In the genomic region with DNA sequence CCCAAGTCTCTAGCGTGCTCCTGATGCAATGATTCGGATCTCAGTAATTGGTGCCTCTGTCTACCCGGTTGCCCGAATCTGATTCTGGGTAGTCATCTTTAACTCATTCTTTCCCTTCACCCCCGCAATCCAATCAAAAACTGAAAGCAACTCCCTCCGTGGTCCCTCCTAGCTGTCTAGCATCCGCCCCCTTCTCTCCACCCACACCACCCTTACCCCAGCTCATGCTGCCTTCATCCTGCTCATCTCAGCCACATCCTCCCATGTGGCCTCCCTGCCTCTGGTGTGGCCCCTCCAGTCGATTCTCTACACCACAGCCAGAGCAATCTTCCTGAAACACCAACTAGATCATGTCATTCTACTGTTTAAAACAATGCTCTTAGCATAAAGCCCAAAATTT, we compare ENCODE assay signal across 21 cellular contexts.
DNase-seq lines count a peak whose midpoint lies in the region; ATAC-seq and FAIRE-seq lines count a peak whose summit lies in the region.
"Had no signal": no experiment of that assay in that cellular context is flagged by ENCODE, and none has a peak within 500 bp of the region (broad histone marks: within the 10 kb centered on the region; RNA-seq: fewer than 3 reads in every experiment).

No MANE protein-coding gene starts in this region.

- FAIRE-seq in HTR-8/SVneo (lab: Jason Lieb, UNC) = peak; percentile 40
- FAIRE-seq: A549, GM12891, GM18507, HepG2 had no signal

- H3K36me3 Mint-ChIP-seq in activated CD8-positive, alpha-beta memory T cell treated with anti-CD3 and anti-CD28 coated beads, Interleukin-2, amount 10 ng/mL, durations not matched to agents 7 days and 5 days = no peaks in the 10 kb centered on the region

- H3K27ac Mint-ChIP-seq in activated CD8-positive, alpha-beta memory T cell treated with anti-CD3 and anti-CD28 coated beads, Interleukin-2, amount 10 ng/mL, durations not matched to agents 7 days and 5 days = no peak overlapping the region
- H3K27ac Mint-ChIP-seq in stimulated activated naive CD8-positive, alpha-beta T cell treated with anti-CD3 and anti-CD28 coated beads, Interleukin-15, amount 100 ng/mL, for 72 hours = no peak overlapping the region

- peak; percentile 45 for ATAC-seq in activated CD8-positive, alpha-beta memory T cell treated with anti-CD3 and anti-CD28 coated beads, Interleukin-2, amount 10 ng/mL, durations not matched to agents 7 days and 5 days
- peak; percentile 67 for ATAC-seq in stimulated activated naive CD8-positive, alpha-beta T cell treated with anti-CD3 and anti-CD28 coated beads, Interleukin-15, amount 100 ng/mL, for 72 hours
- ATAC-seq in HG02798 (IDR thresholded peaks at IDR 0.05; ENCODE audit: poor library complexity, unreplicated experiment) (no peak), HG03135 (IDR thresholded peaks at IDR 0.05; ENCODE audit: unreplicated experiment) (no peak)
- ATAC-seq: A549, HepG2 had no signal

- peaks cover 50% of the 10 kb centered on the region for H3K27me3 Mint-ChIP-seq in activated CD8-positive, alpha-beta memory T cell treated with anti-CD3 and anti-CD28 coated beads, Interleukin-2, amount 10 ng/mL, durations not matched to agents 7 days and 5 days
- H3K27me3 Mint-ChIP-seq in stimulated activated naive CD8-positive, alpha-beta T cell treated with anti-CD3 and anti-CD28 coated beads, Interleukin-15, amount 100 ng/mL, for 72 hours = peaks cover 62% of the 10 kb centered on the region

- peaks cover 8% of the 10 kb centered on the region for H3K4me1 Mint-ChIP-seq in activated CD8-positive, alpha-beta memory T cell treated with anti-CD3 and anti-CD28 coated beads, Interleukin-2, amount 10 ng/mL, durations not matched to agents 7 days and 5 days
- H3K4me1 Mint-ChIP-seq in stimulated activated naive CD8-positive, alpha-beta T cell treated with anti-CD3 and anti-CD28 coated beads, Interleukin-15, amount 100 ng/mL, for 72 hours = peaks cover 12% of the 10 kb centered on the region

- no peak overlapping the region for H3K4me3 Mint-ChIP-seq in activated CD8-positive, alpha-beta memory T cell treated with anti-CD3 and anti-CD28 coated beads, Interleukin-2, amount 10 ng/mL, durations not matched to agents 7 days and 5 days
- peak overlapping the region in 1 of 2 donors; percentile 27 for H3K4me3 Mint-ChIP-seq in stimulated activated naive CD8-positive, alpha-beta T cell treated with anti-CD3 and anti-CD28 coated beads, Interleukin-15, amount 100 ng/mL, for 72 hours

- H3K9me3 Mint-ChIP-seq in activated CD8-positive, alpha-beta memory T cell treated with anti-CD3 and anti-CD28 coated beads, Interleukin-2, amount 10 ng/mL, durations not matched to agents 7 days and 5 days (ENCODE audit: low read depth) = no peaks in the 10 kb centered on the region
- peaks cover 9 to 14% of the 10 kb centered on the region in 2 donors for H3K9me3 Mint-ChIP-seq in stimulated activated naive CD8-positive, alpha-beta T cell treated with anti-CD3 and anti-CD28 coated beads, Interleukin-15, amount 100 ng/mL, for 72 hours

- peak; percentile 51 for DNase-seq in activated CD8-positive, alpha-beta memory T cell treated with anti-CD3 and anti-CD28 coated beads, Interleukin-2, amount 10 ng/mL, durations not matched to agents 7 days and 5 days
- no peak for DNase-seq in activated CD8-positive, alpha-beta memory T cell treated with anti-CD3 and anti-CD28 coated beads, Interleukin-2, amount 50 U/mL, for 4 hours
- DNase-seq in HTR-8/SVneo (ENCODE audit: insufficient read length, low spot score) = no peak
- DNase-seq in ecto neural progenitor cell (ENCODE audit: low spot score) = peak; percentile 12
- DNase-seq in stimulated activated naive CD8-positive, alpha-beta T cell treated with anti-CD3 and anti-CD28 coated beads, Interleukin-15, amount 100 ng/mL, for 72 hours = no peak
- DNase-seq: GF-D8, HCEC 1CT, Karpas-422, MG63, NCI-H1092, NCI-H1694, NCI-H2107, NCI-H2227 treated with DMSO at 0.1 percent for 48 hours, NCI-H524, PC-9 had no signal

- CTCF ChIA-PET in activated CD8-positive, alpha-beta memory T cell treated with anti-CD3 and anti-CD28 coated beads, Interleukin-2, amount 10 ng/mL, durations not matched to agents 7 days and 5 days (lab: Charles Lee) = no interaction called here

Comparison
In these comparisons a context has a peak if more than half of its experiments do, and no peak if none do; other contexts are left out.
1. DNase-seq: peak in activated CD8-positive, alpha-beta memory T cell treated with anti-CD3 and anti-CD28 coated beads, Interleukin-2, amount 10 ng/mL, durations not matched to agents 7 days and 5 days (single experiment) and ecto neural progenitor cell (single experiment); none in activated CD8-positive, alpha-beta memory T cell treated with anti-CD3 and anti-CD28 coated beads, Interleukin-2, amount 50 U/mL, for 4 hours (single experiment), HTR-8/SVneo (single experiment) and stimulated activated naive CD8-positive, alpha-beta T cell treated with anti-CD3 and anti-CD28 coated beads, Interleukin-15, amount 100 ng/mL, for 72 hours (0 of 2).
2. ATAC-seq: peak in activated CD8-positive, alpha-beta memory T cell treated with anti-CD3 and anti-CD28 coated beads, Interleukin-2, amount 10 ng/mL, durations not matched to agents 7 days and 5 days (single experiment) and stimulated activated naive CD8-positive, alpha-beta T cell treated with anti-CD3 and anti-CD28 coated beads, Interleukin-15, amount 100 ng/mL, for 72 hours (single experiment); none in HG02798 (single experiment) and HG03135 (single experiment).